In genomic region chr17:29590979-29591736, GRCh38 we compare ENCODE assay signal across 8 cellular contexts. TPM values are rescaled to one million over a fixed set of nuclear protein-coding genes. Genes with fewer than 3 reads are reported as not detected.
DNase-seq lines count a peak whose midpoint lies in the region; ATAC-seq and TF ChIP-seq lines count a peak whose summit lies in the region.

No MANE protein-coding gene starts in this region.

- H3K9me3 ChIP-seq in WERI-Rb-1 (ENCODE audit: severe bottlenecking), result no peaks in the 10 kb centered on the region
- no peaks in the 10 kb centered on the region for H3K9me3 ChIP-seq in endodermal cell (ENCODE audit: control insufficient read depth, low read length)
- H3K9me3 ChIP-seq in muscle layer of colon (ENCODE audit: low read length), result no peaks in the 10 kb centered on the region

- H3K27me3 ChIP-seq in WERI-Rb-1 (ENCODE audit: insufficient read depth, low read depth, severe bottlenecking), result no peaks in the 10 kb centered on the region
- peaks cover 29% of the 10 kb centered on the region for H3K27me3 ChIP-seq in endodermal cell (ENCODE audit: control insufficient read depth, insufficient read depth, low read length, poor library complexity, severe bottlenecking)
- no peaks in the 10 kb centered on the region for H3K27me3 ChIP-seq in muscle layer of colon (ENCODE audit: control insufficient read depth in 1 of 2, insufficient read depth in 2 of 2, low read length in 2 of 2)

- H3K4me1 Mint-ChIP-seq in endodermal cell, result peaks cover 19% of the 10 kb centered on the region

- DNase-seq in DMS53 treated with DMSO at 0.1 percent for 48 hours (lab: John Stamatoyannopoulos, UW; ENCODE audit: unreplicated experiment) (peak; percentile 62), M059J (ENCODE audit: low read depth) (peak; percentile 79), WERI-Rb-1 (peak; percentile 87), endodermal cell (no peak)

- no peaks in the 10 kb centered on the region for H3K9me3 Mint-ChIP-seq in endodermal cell

- peak overlapping the region; percentile 74 for H3K27ac Mint-ChIP-seq in endodermal cell

- H3K36me3 ChIP-seq in WERI-Rb-1, result no peaks in the 10 kb centered on the region
- no peaks in the 10 kb centered on the region for H3K36me3 ChIP-seq in endodermal cell (ENCODE audit: control insufficient read depth, insufficient read depth, low read length)
- no peaks in the 10 kb centered on the region for H3K36me3 ChIP-seq in muscle layer of colon (ENCODE audit: insufficient read depth, low read length)
- no peaks in the 10 kb centered on the region for H3K36me3 ChIP-seq in urinary bladder (ENCODE audit: insufficient read depth)

- WGBS in endodermal cell (ENCODE audit: insufficient coverage in 1 of 2, insufficient read length in 1 of 2), 2 experiments, result 4% methylated on average over 24 to 38 of the region's 38 CpGs
- 2% methylated on average over 38 of the region's 38 CpGs for WGBS in urinary bladder

- ATAC-seq in GM21619 (IDR thresholded peaks at IDR 0.05; ENCODE audit: unreplicated experiment), result no peak
- ATAC-seq in GM18858 (IDR thresholded peaks at IDR 0.05; ENCODE audit: unreplicated experiment), result no peak

- H3K9ac ChIP-seq in endodermal cell (ENCODE audit: extremely low read depth, low read length, poor library complexity, severe bottlenecking) (no peak overlapping the region), muscle layer of colon (ENCODE audit: low read length) (no peak overlapping the region)

- peaks cover 4% of the 10 kb centered on the region for H3K4me1 ChIP-seq in endodermal cell (ENCODE audit: control insufficient read depth, insufficient read depth, low read length)
- peaks cover 60% of the 10 kb centered on the region for H3K4me1 ChIP-seq in muscle layer of colon (ENCODE audit: insufficient read depth, low read length)
- H3K4me1 ChIP-seq in urinary bladder (ENCODE audit: insufficient read depth), result no peaks in the 10 kb centered on the region

- peak overlapping the region; percentile 74 for H3K4me3 Mint-ChIP-seq in endodermal cell

- H3K36me3 Mint-ChIP-seq in endodermal cell (ENCODE audit: low read depth), result no peaks in the 10 kb centered on the region

- H3K27ac ChIP-seq in WERI-Rb-1, result peak overlapping the region; percentile 94
- peak overlapping the region; percentile 51 for H3K27ac ChIP-seq in endodermal cell (ENCODE audit: low read depth, low read length)
- peak overlapping the region; percentile 71 for H3K27ac ChIP-seq in muscle layer of colon (ENCODE audit: low read depth, low read length)
- H3K27ac ChIP-seq in urinary bladder (ENCODE audit: low read depth), result peak overlapping the region; percentile 45

- peak overlapping the region; percentile 67 for H3K4me3 ChIP-seq in WERI-Rb-1 (ENCODE audit: low read depth, low read length)
- H3K4me3 ChIP-seq in endodermal cell (ENCODE audit: low read length), result peak overlapping the region; percentile 84
- H3K4me3 ChIP-seq in muscle layer of colon (ENCODE audit: low read depth in 1 of 2, low read length in 2 of 2), result peak overlapping the region; percentile 25 to 68
- H3K4me3 ChIP-seq in urinary bladder (ENCODE audit: low read depth, low read length), result no peak overlapping the region

- TF ChIP-seq CTCF in WERI-Rb-1 (IDR thresholded peaks at IDR 0.05; ENCODE audit: low read depth, low read length) (no peak), endodermal cell (conservative IDR thresholded peaks at IDR 0.05) (no peak)

- H3K27me3 Mint-ChIP-seq in endodermal cell (ENCODE audit: insufficient read depth), result peaks cover 48% of the 10 kb centered on the region

RNA-seq across cellular contexts. Expression of gene GIT1, which starts 1.7 kb away (rescaled TPM):
- 18.0 and 23.0 TPM in 2 replicates for total RNA-seq in M059J (2014; rRNA removed; shearing (Covaris generic))
- 10 to 100 TPM; 45.0 to 61.8 TPM for total RNA-seq in endodermal cell
- polyA plus RNA-seq in endodermal cell (2013, experiment 1 of 2), result 47.1 TPM
- 48.9 TPM for polyA plus RNA-seq in endodermal cell (2013, experiment 2 of 2)
- 14.2 TPM for total RNA-seq in urinary bladder
- 32.8 TPM for polyA plus RNA-seq in urinary bladder

RNA-seq across cellular contexts. Expression of gene ANKRD13B, which starts 1.8 kb away (rescaled TPM):
- 2.6 and 3.3 TPM in 2 replicates for total RNA-seq in M059J (2014; rRNA removed; shearing (Covaris generic))
- total RNA-seq in endodermal cell (1 to 10 TPM; 2.2 to 2.6 TPM), urinary bladder (7.7 TPM)
- polyA plus RNA-seq in endodermal cell (2013, experiment 1 of 2), result 36.5 TPM
- 28.4 TPM for polyA plus RNA-seq in endodermal cell (2013, experiment 2 of 2)
- 13.6 TPM for polyA plus RNA-seq in urinary bladder

RNA-seq across cellular contexts. Expression of gene TP53I13, which starts 22.7 kb away (rescaled TPM):
- total RNA-seq in M059J (2014; rRNA removed; shearing (Covaris generic)), result 38.0 and 56.3 TPM in 2 replicates
- total RNA-seq in endodermal cell (10 to 100 TPM; 21.7 to 31.0 TPM), urinary bladder (26.3 TPM)
- 34.6 TPM for polyA plus RNA-seq in endodermal cell (2013, experiment 1 of 2)
- 33.7 TPM for polyA plus RNA-seq in endodermal cell (2013, experiment 2 of 2)
- polyA plus RNA-seq in urinary bladder, result 74.7 TPM

RNA-seq across cellular contexts. Expression of gene ABHD15, which starts 24.3 kb away (rescaled TPM):
- 5.7 and 6.3 TPM in 2 replicates for total RNA-seq in M059J (2014; rRNA removed; shearing (Covaris generic))
- total RNA-seq in endodermal cell, result 1 to 10 TPM; 1.4 to 2.1 TPM
- polyA plus RNA-seq in endodermal cell (2013, experiment 1 of 2), result 1.9 TPM
- 1.4 TPM for polyA plus RNA-seq in endodermal cell (2013, experiment 2 of 2)
- total RNA-seq in urinary bladder, result 6.7 TPM
- 9.8 TPM for polyA plus RNA-seq in urinary bladder

RNA-seq across cellular contexts. Expression of gene CORO6, which starts 31.6 kb away (rescaled TPM):
- total RNA-seq in M059J (2014; rRNA removed; shearing (Covaris generic)), result 0.89 and 2.0 TPM in 2 replicates
- total RNA-seq in endodermal cell (under 1 TPM; 0.86 to 1.00 TPM), urinary bladder (5.2 TPM)
- 6.2 TPM for polyA plus RNA-seq in endodermal cell (2013, experiment 1 of 2)
- 5.3 TPM for polyA plus RNA-seq in endodermal cell (2013, experiment 2 of 2)
- 35.0 TPM for polyA plus RNA-seq in urinary bladder
